Comparison of ENCODE assay signal across 1 cellular context in genomic region chr5:107671742-107672211, GRCh38.
A peak's percentile ranks its signal among the peaks of the same experiment; 100 is the strongest.
TF ChIP-seq lines count a peak whose summit lies in the region.

No MANE protein-coding gene starts in this region.

TF ChIP-seq in HEK293, 187 proteins besides CTCF, POLR2A, EP300 and RAD21 (continued from another document and continues in another):
- TF ChIP-seq PRDM4 (tag by site-specific recombination; IDR thresholded peaks at IDR 0.05) (peak; percentile 99), KLF17 (tag by site-specific recombination; IDR thresholded peaks at IDR 0.05) (peak; percentile 89; the same call in 1 of the 2 replicates), BCL11B (tag by site-specific recombination; IDR thresholded peaks at IDR 0.05; ENCODE audit: low read depth) (no peak), ZNF518A (tag by site-specific recombination; conservative IDR thresholded peaks at IDR 0.05; ENCODE audit: low read depth) (no peak), ZNF629 (tag by site-specific recombination; IDR thresholded peaks at IDR 0.05) (peak; percentile 71), ZNF560 (tag by site-specific recombination; IDR thresholded peaks at IDR 0.05; ENCODE audit: borderline replicate concordance) (no peak), PRDM6 (tag by site-specific recombination; IDR thresholded peaks at IDR 0.05) (peak; percentile 100), ZXDB (tag by site-specific recombination; IDR thresholded peaks at IDR 0.05) (peak; percentile 61), ZNF274 (IDR thresholded peaks at IDR 0.05; ENCODE audit: low read length) (no peak), ZNF274 (tag by site-specific recombination; IDR thresholded peaks at IDR 0.05; ENCODE audit: borderline replicate concordance) (no peak), SP3 (tag by site-specific recombination; IDR thresholded peaks at IDR 0.05) (no peak; the same call in 1 of the 2 replicates), KLF10 (tag by site-specific recombination; IDR thresholded peaks at IDR 0.05) (no peak), ZNF600 (tag by site-specific recombination; IDR thresholded peaks at IDR 0.05) (peak; percentile 40; the same call in 1 of the 2 replicates), ZNF529 (tag by site-specific recombination; IDR thresholded peaks at IDR 0.05; ENCODE audit: insufficient replicate concordance) (no peak), ZNF433 (tag by site-specific recombination; IDR thresholded peaks at IDR 0.05; ENCODE audit: low read depth) (no peak), ZNF398 (tag by site-specific recombination; IDR thresholded peaks at IDR 0.05) (peak; percentile 59), ZNF639 (tag by site-specific recombination; IDR thresholded peaks at IDR 0.05) (peak; percentile 71; the same call in 1 of the 2 replicates), REPIN1 (tag by site-specific recombination; IDR thresholded peaks at IDR 0.05; ENCODE audit: low read depth) (no peak; the same call in 1 of the 2 replicates), ZNF830 (tag by site-specific recombination; IDR thresholded peaks at IDR 0.05; ENCODE audit: low read depth) (no peak), KLF8 (tag by site-specific recombination; IDR thresholded peaks at IDR 0.05) (no peak; the same call in 1 of the 2 replicates), ZNF621 (tag by site-specific recombination; IDR thresholded peaks at IDR 0.05) (no peak), ZNF121 (tag by site-specific recombination; IDR thresholded peaks at IDR 0.05) (no peak), SETDB1 (IDR thresholded peaks at IDR 0.05; ENCODE audit: insufficient read length, low read length) (no peak), ZBTB44 (tag by site-specific recombination; IDR thresholded peaks at IDR 0.05) (peak; percentile 86; the same call in 1 of the 2 replicates), ZNF335 (tag by site-specific recombination; conservative IDR thresholded peaks at IDR 0.05) (0 out of 2 replicates have a peak, but pooled peaks have one; percentile 5), REST (tag by site-specific recombination; IDR thresholded peaks at IDR 0.05) (no peak), SCRT1 (tag by site-specific recombination; IDR thresholded peaks at IDR 0.05; ENCODE audit: borderline replicate concordance) (no peak; the same call in 1 of the 2 replicates), KLF1 (tag by site-specific recombination; IDR thresholded peaks at IDR 0.05) (no peak), ZNF10 (tag by site-specific recombination; IDR thresholded peaks at IDR 0.05) (peak; percentile 29; the same call in 1 of the 2 replicates), ZSCAN30 (tag by site-specific recombination; IDR thresholded peaks at IDR 0.05) (no peak), ZNF138 (tag by site-specific recombination; IDR thresholded peaks at IDR 0.05; ENCODE audit: borderline replicate concordance) (no peak), ZNF701 (tag by site-specific recombination; IDR thresholded peaks at IDR 0.05) (no peak), HOXD13 (CRISPR knock-in tag; IDR thresholded peaks at IDR 0.05; ENCODE audit: borderline replicate concordance) (no peak), KLF9 (tag by site-specific recombination; IDR thresholded peaks at IDR 0.05; ENCODE audit: low read depth) (no peak), ZNF366 (tag by site-specific recombination; conservative IDR thresholded peaks at IDR 0.05) (peak; percentile 86), ZNF791 (tag by site-specific recombination; IDR thresholded peaks at IDR 0.05) (no peak), ZNF416 (tag by site-specific recombination; IDR thresholded peaks at IDR 0.05) (no peak), PATZ1 (tag by site-specific recombination; IDR thresholded peaks at IDR 0.05) (peak; percentile 74), ZNF747 (tag by site-specific recombination; IDR thresholded peaks at IDR 0.05) (no peak)
